ENCODE assay signal across 14 cellular contexts in the genomic region with DNA sequence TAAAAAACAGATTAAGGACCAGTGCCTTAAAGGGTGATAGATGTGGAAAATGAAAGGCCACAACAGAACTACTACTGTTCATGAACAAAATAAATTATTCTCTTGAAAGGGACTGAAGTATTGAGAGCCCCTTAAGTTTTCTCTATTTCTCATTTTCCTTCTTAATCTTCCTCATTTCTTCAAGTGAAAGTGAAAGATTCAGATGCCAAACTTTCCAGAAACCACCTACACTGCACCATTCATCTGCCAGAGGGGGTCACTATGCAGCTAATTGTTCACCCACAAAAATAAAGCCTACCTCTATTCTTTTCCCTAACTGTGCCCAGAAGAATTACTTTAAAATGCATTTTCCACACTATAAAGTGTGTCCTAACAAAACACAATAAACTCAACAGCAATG.
A peak's percentile ranks its signal among the peaks of the same experiment; 100 is the strongest.
DNase-seq lines count a peak whose midpoint lies in the region; ATAC-seq and TF ChIP-seq lines count a peak whose summit lies in the region.
"Had no signal": no experiment of that assay in that cellular context is flagged by ENCODE, and none has a peak within 500 bp of the region (broad histone marks: within the 10 kb centered on the region; RNA-seq: fewer than 3 reads in every experiment).

No MANE protein-coding gene starts in this region.

- H3K27me3 ChIP-seq in A673 (replicated peaks; ENCODE audit: insufficient read depth, low read depth, low read length, poor library complexity) = no peaks in the 10 kb centered on the region
- H3K27me3 ChIP-seq: right atrium auricular region had no signal

- H3K4me3 ChIP-seq in A673 (ENCODE audit: low read depth, low read length, poor library complexity, severe bottlenecking) (no peak overlapping the region), choroid plexus epithelial cell (ENCODE audit: low read depth, low read length) (no peak overlapping the region)
- H3K4me3 ChIP-seq: dorsolateral prefrontal cortex, right atrium auricular region had no signal

- ATAC-seq in GM18868 (IDR thresholded peaks at IDR 0.05; ENCODE audit: unreplicated experiment) = peak; percentile 88
- peak; percentile 59 for ATAC-seq in HG03571 (IDR thresholded peaks at IDR 0.05; ENCODE audit: unreplicated experiment)
- ATAC-seq in omental fat pad (ENCODE audit: low FRiP score) = no peak

- H3K9me3 ChIP-seq in A673 (ENCODE audit: low read depth, low read length, poor library complexity, severe bottlenecking) = no peaks in the 10 kb centered on the region
- H3K9me3 ChIP-seq: Caco-2, right atrium auricular region had no signal

- POLR2A ChIA-PET in A673 (lab: Charles Lee; ENCODE audit: low non-redundant PET) = no interaction called here

- intact Hi-C loops in A673 (cut with micrococcal nuclease; ENCODE audit: unreplicated experiment) = no loop called here

- CTCF ChIA-PET in A673 (lab: Charles Lee) = no interaction called here

- DNase-seq in A673 (ENCODE audit: low spot score) (no peak), choroid plexus epithelial cell (ENCODE audit: low read depth) (peak; percentile 9), DMS79 (lab: John Stamatoyannopoulos, UW) (no peak), HuH-7 (ENCODE audit: low spot score) (no peak), omental fat pad (ENCODE audit: low spot score) (no peak), NCI-H524 (lab: John Stamatoyannopoulos, UW) (no peak)
- DNase-seq: activated T-cell treated with anti-CD3 and anti-CD28 coated beads, Interleukin-2, amount 50 U/mL, for 1 hour; Caco-2; dorsolateral prefrontal cortex; NCI-H187 treated with DMSO at 0.1 percent for 48 hours; stimulated activated CD8-positive, alpha-beta memory T cell treated with anti-CD3 and anti-CD28 coated beads, Interleukin-4, amount 100 ng/mL, for 48 hours had no signal

- TF ChIP-seq CTCF in A673 (conservative IDR thresholded peaks at IDR 0.05; ENCODE audit: low read depth, low read length) (0 out of 2 replicates have a peak, but pooled peaks have one; percentile 21), choroid plexus epithelial cell (conservative IDR thresholded peaks at IDR 0.05; ENCODE audit: low read depth, low read length) (peak; percentile 20), omental fat pad (IDR thresholded peaks at IDR 0.05) (no peak)

- H3K27ac ChIP-seq in A673 (ENCODE audit: low read depth, low read length, poor library complexity, severe bottlenecking) = no peak overlapping the region
- H3K27ac ChIP-seq: dorsolateral prefrontal cortex, right atrium auricular region had no signal

- no TSS peak for BruUV-seq in A673 (replicated peaks; lab: Mats Ljungman, UMichigan)

- no peaks in the 10 kb centered on the region for H3K36me3 ChIP-seq in A673 (ENCODE audit: insufficient read depth, low read length, poor library complexity, severe bottlenecking)
- H3K36me3 ChIP-seq: right atrium auricular region had no signal

- H3K4me1 ChIP-seq in A673 (ENCODE audit: insufficient read depth, low read length, poor library complexity, severe bottlenecking) = no peaks in the 10 kb centered on the region
- H3K4me1 ChIP-seq: right atrium auricular region had no signal

Comparison
In these comparisons a context has a peak if more than half of its experiments do, and no peak if none do; other contexts are left out.
1. CTCF ChIP-seq: peak in A673 (single experiment) and choroid plexus epithelial cell (single experiment); none in omental fat pad (0 of 3).